In genomic region chr4:185845966-185846365, GRCh38 we compare ENCODE assay signal across 17 cellular contexts. TPM values are rescaled to one million over a fixed set of nuclear protein-coding genes. Genes with fewer than 3 reads are reported as not detected.
A peak's percentile ranks its signal among the peaks of the same experiment; 100 is the strongest.
DNase-seq lines count a peak whose midpoint lies in the region; ATAC-seq, FAIRE-seq and TF ChIP-seq lines count a peak whose summit lies in the region.
"Had no signal": no experiment of that assay in that cellular context is flagged by ENCODE, and none has a peak within 500 bp of the region (broad histone marks: within the 10 kb centered on the region; RNA-seq: fewer than 3 reads in every experiment).

No MANE protein-coding gene starts in this region.

- no peak overlapping the region for H4K8ac ChIP-seq in mesendoderm (ENCODE audit: low read depth, low read length)

- no peak for TF ChIP-seq CTCF in heart left ventricle (IDR thresholded peaks at IDR 0.05)
- no peak for TF ChIP-seq CTCF in RWPE2 (IDR thresholded peaks at IDR 0.05; ENCODE audit: poor library complexity, severe bottlenecking)
- TF ChIP-seq CTCF in K562 (IDR thresholded peaks at IDR 0.05 in 2 of 3, conservative IDR thresholded peaks at IDR 0.05 in 1 of 3; ENCODE audit: insufficient read depth in 2 of 3, low read depth in 1 of 3, low read length in 3 of 3) = no peak

- no peak overlapping the region for H3K9ac ChIP-seq in K562 (ENCODE audit: insufficient read depth in 1 of 2, low read depth in 2 of 2, low read length in 2 of 2)
- no peak overlapping the region for H3K9ac ChIP-seq in mesendoderm (ENCODE audit: low read length)

- H2BK5ac ChIP-seq in mesendoderm (ENCODE audit: low read length) = no peak overlapping the region

- no peak for TF ChIP-seq EP300 in K562 (IDR thresholded peaks at IDR 0.05; ENCODE audit: low read length)

- H3K56ac ChIP-seq in mesendoderm (ENCODE audit: low read length) = no peak overlapping the region

- H3K4me3 Mint-ChIP-seq in activated T-cell treated with anti-CD3 and anti-CD28 coated beads, Interleukin-2, amount 50 U/mL, for 72 hours = no peak overlapping the region
- H3K4me3 Mint-ChIP-seq: B cell; CD4-positive, alpha-beta T cell had no signal

- H3K18ac ChIP-seq in mesendoderm (ENCODE audit: low read length) = no peak overlapping the region

- no peak overlapping the region for H3K4me2 ChIP-seq in K562 (ENCODE audit: insufficient read depth, low read length)
- no peak overlapping the region for H3K4me2 ChIP-seq in mesendoderm (ENCODE audit: low read length)

- no peaks in the 10 kb centered on the region for H3K27me3 ChIP-seq in heart left ventricle
- no peaks in the 10 kb centered on the region for H3K27me3 ChIP-seq in RWPE2 (ENCODE audit: insufficient read depth, poor library complexity, severe bottlenecking)
- no peaks in the 10 kb centered on the region for H3K27me3 ChIP-seq in K562 (ENCODE audit: control insufficient read depth in 2 of 2, insufficient read depth in 2 of 2, low read length in 2 of 2)
- no peaks in the 10 kb centered on the region for H3K27me3 ChIP-seq in mesendoderm (ENCODE audit: insufficient read depth, low read length, poor library complexity)

- no peaks in the 10 kb centered on the region for H3K79me1 ChIP-seq in mesendoderm (ENCODE audit: low read length)

- H4K20me1 ChIP-seq in K562 (replicated peaks; ENCODE audit: control insufficient read depth, insufficient read depth, low read length) = no peaks in the 10 kb centered on the region

- no peak overlapping the region for H3K27ac Mint-ChIP-seq in activated T-cell treated with anti-CD3 and anti-CD28 coated beads, Interleukin-2, amount 50 U/mL, for 72 hours
- H3K27ac Mint-ChIP-seq: B cell; CD4-positive, alpha-beta T cell had no signal

- no peak for DNase-seq in heart left ventricle
- DNase-seq in Right ventricle myocardium superior = no peak
- no peak for DNase-seq in RWPE2 (ENCODE audit: low spot score)
- DNase-seq in K562 (ENCODE audit: extremely low read depth in 1 of 4, low spot score in 3 of 4) = no peak
- no peak for DNase-seq in mesendoderm
- DNase-seq in activated T-cell treated with anti-CD3 and anti-CD28 coated beads, Interleukin-2, amount 50 U/mL, for 72 hours = no peak
- DNase-seq: C1 segment of cervical spinal cord; CD4-positive, alpha-beta T cell; DND-41; GDM1; HCEC 1CT had no signal

- no peaks in the 10 kb centered on the region for H3K36me3 Mint-ChIP-seq in activated T-cell treated with anti-CD3 and anti-CD28 coated beads, Interleukin-2, amount 50 U/mL, for 72 hours (ENCODE audit: insufficient read depth in 2 of 2)

- H3K4ac ChIP-seq in mesendoderm (ENCODE audit: low read depth, low read length) = no peak overlapping the region

- ATAC-seq in heart left ventricle (no peak), Right ventricle myocardium superior (ENCODE audit: poor library complexity) (no peak), RWPE2 (ENCODE audit: low read depth) (no peak), K562 (no peak), HG03442 (IDR thresholded peaks at IDR 0.05; ENCODE audit: unreplicated experiment) (no peak)
- ATAC-seq in activated T-cell treated with anti-CD3 and anti-CD28 coated beads, Interleukin-2, amount 50 U/mL, for 72 hours (replicated peaks in 1 of 2) = no peak

- no peaks in the 10 kb centered on the region for H3K27me3 Mint-ChIP-seq in activated T-cell treated with anti-CD3 and anti-CD28 coated beads, Interleukin-2, amount 50 U/mL, for 72 hours (ENCODE audit: low read depth)
- H3K27me3 Mint-ChIP-seq: B cell; CD4-positive, alpha-beta T cell had no signal

- no peaks in the 10 kb centered on the region for H3K9me1 ChIP-seq in K562 (ENCODE audit: control insufficient read depth, insufficient read depth, low read length)

- peak; percentile 6 for FAIRE-seq in K562 (lab: Jason Lieb, UNC)
- FAIRE-seq: A204.1, GM12892, GM19239 had no signal

- H3K27ac ChIP-seq in heart left ventricle (peak overlapping the region in 10 of 12 donors; percentile 44 to 90 (median 80)), RWPE2 (ENCODE audit: poor library complexity, severe bottlenecking) (peak overlapping the region; percentile 78), K562 (ENCODE audit: extremely low read depth, low read depth, low read length) (no peak overlapping the region), mesendoderm (ENCODE audit: low read depth, low read length) (no peak overlapping the region)
- H3K27ac ChIP-seq: HL-60 had no signal

- CTCF ChIA-PET in K562 (lab: Yijun Ruan, JAX; ENCODE audit: low intra/inter-chr PET ratio) = no interaction called here

- H3K4me1 Mint-ChIP-seq in activated T-cell treated with anti-CD3 and anti-CD28 coated beads, Interleukin-2, amount 50 U/mL, for 72 hours (ENCODE audit: low read depth) = no peaks in the 10 kb centered on the region
- H3K4me1 Mint-ChIP-seq: B cell had no signal

- TF ChIP-seq POLR2A in heart left ventricle (IDR thresholded peaks at IDR 0.05) (no peak), K562 (conservative IDR thresholded peaks at IDR 0.05) (no peak)

- intact Hi-C loops in heart left ventricle (cut with DNase I) (loop anchor here in 6 of 10 donors (5.0 to 10.0 kb wide), 5 partner anchors 34 to 171 kb away; partner anchors contain the start of gene SORBS2 (in 3 of the 6)), Right ventricle myocardium superior (cut with DNase I) (no loop called here), K562 (cut with micrococcal nuclease) (no loop called here)

- in situ Hi-C loops in K562 (cut with MboI) = no loop called here

- no peak for TF ChIP-seq RAD21 in K562 (CRISPR knock-in tag; conservative IDR thresholded peaks at IDR 0.05 in 1 of 2, IDR thresholded peaks at IDR 0.05 in 1 of 2)

- BruUV-seq in K562 (replicated peaks; lab: Mats Ljungman, UMichigan) = no TSS peak

- H3K79me2 ChIP-seq in K562 (ENCODE audit: control insufficient read depth, insufficient read depth, low read length) = no peaks in the 10 kb centered on the region
- no peaks in the 10 kb centered on the region for H3K79me2 ChIP-seq in mesendoderm (ENCODE audit: control insufficient read depth, insufficient read depth, low read length)

- no peak overlapping the region for H3K23ac ChIP-seq in mesendoderm (ENCODE audit: low read length)

- H4K5ac ChIP-seq in mesendoderm (ENCODE audit: low read length) = no peak overlapping the region

- H3K36me3 ChIP-seq in heart left ventricle (no peaks in the 10 kb centered on the region), RWPE2 (ENCODE audit: low read depth) (no peaks in the 10 kb centered on the region), K562 (ENCODE audit: control insufficient read depth, insufficient read depth, low read length) (no peaks in the 10 kb centered on the region), mesendoderm (ENCODE audit: control insufficient read depth, insufficient read depth, low read length) (no peaks in the 10 kb centered on the region)

- peaks cover 0 to 37% (median 9%) of the 10 kb centered on the region in 12 donors for H3K4me1 ChIP-seq in heart left ventricle
- H3K4me1 ChIP-seq in RWPE2 (ENCODE audit: insufficient read depth, poor library complexity, severe bottlenecking) = peaks cover 17% of the 10 kb centered on the region
- H3K4me1 ChIP-seq in K562 (replicated peaks in 1 of 2; ENCODE audit: control insufficient read depth in 2 of 2, insufficient read depth in 2 of 2, low read length in 2 of 2) = no peaks in the 10 kb centered on the region
- peaks cover 6% of the 10 kb centered on the region for H3K4me1 ChIP-seq in mesendoderm (ENCODE audit: control insufficient read depth, low read depth, low read length)

- H3K4me3 ChIP-seq in heart left ventricle (no peak overlapping the region), RWPE2 (ENCODE audit: severe bottlenecking) (no peak overlapping the region), K562 (no peak overlapping the region), mesendoderm (ENCODE audit: low read length) (no peak overlapping the region)

- peak overlapping the region; percentile 74 for H2BK15ac ChIP-seq in mesendoderm (replicated peaks; ENCODE audit: low read depth)

- no peak overlapping the region for H2BK120ac ChIP-seq in mesendoderm (ENCODE audit: low read depth, low read length)

- H3K9me3 ChIP-seq in heart left ventricle = peaks cover 0 to 16% (median 0%) of the 10 kb centered on the region in 12 donors
- no peaks in the 10 kb centered on the region for H3K9me3 ChIP-seq in RWPE2 (ENCODE audit: severe bottlenecking)
- no peaks in the 10 kb centered on the region for H3K9me3 ChIP-seq in K562 (replicated peaks; ENCODE audit: control insufficient read depth, insufficient read depth, low read depth, low read length)

- H3K9me3 Mint-ChIP-seq in activated T-cell treated with anti-CD3 and anti-CD28 coated beads, Interleukin-2, amount 50 U/mL, for 72 hours = peaks cover 2 to 7% of the 10 kb centered on the region in 2 donors

- POLR2A ChIA-PET in K562 (lab: Yijun Ruan, JAX) = no interaction called here

- no peak overlapping the region for H2AFZ ChIP-seq in K562 (ENCODE audit: low read depth, low read length)

- WGBS in heart left ventricle, 4 donors = 83 to 89% (median 86%) methylated on average over 3 of the region's 3 CpGs
- 2% methylated on average over 3 of the region's 3 CpGs for WGBS in K562 (ENCODE audit: insufficient coverage, low coverage, missing lambda C conversion rate)
- no CpG with 5 or more reads among the region's 3 CpGs for WGBS in mesendoderm (ENCODE audit: extremely low coverage, insufficient coverage, low lambda C conversion rate)

- no peak overlapping the region for H2AK5ac ChIP-seq in mesendoderm (ENCODE audit: low read length)

RNA-seq across cellular contexts. Expression of gene SORBS2, which starts 34.0 kb away (rescaled TPM):
- total RNA-seq in heart left ventricle (1,000 to 10,000 TPM in 7 of 9 donors, 100 to 1,000 TPM in 2; 966 to 2,158 (median 1,443) TPM), Right ventricle myocardium superior (819 TPM), K562 (2014; rRNA removed) (not detected in 2 replicates), K562 (2014; rRNA removed; fragmentation: Illumina TruSeq; extraction: Trizol) (not detected in 2 replicates), K562 (2015; rRNA removed; fragmentation: Illumina TruSeq; extraction: Trizol) (not detected in 2 replicates), K562 (2021) (0.29 and 1.1 TPM in 2 replicates)
- polyA plus RNA-seq in heart left ventricle (100 to 1,000 TPM; 254 to 473 TPM), K562 (2011; rRNA removed) (not detected in 2 replicates), K562 (2014; fragmentation: Illumina TruSeq; extraction: Trizol) (not detected in 2 replicates), K562 (2014; fragmentation: Nextera tagmentation; extraction: Ambion mirVana) (not detected), K562 (2014; rRNA removed) (not detected in 2 replicates)
- total RNA-seq in K562 (2011; cell fraction: chromatin; rRNA removed; ENCODE audit: low replicate concordance) = not detected in 2 replicates
- not detected in 2 replicates for total RNA-seq in K562 (2011; cell fraction: nucleolus; rRNA removed)
- not detected in 2 replicates for total RNA-seq in K562 (2011; cell fraction: nucleoplasm; rRNA removed)
- polyA plus RNA-seq in K562 (2011; cell fraction: cytosol; rRNA removed) = not detected in 2 replicates
- not detected in 2 replicates for polyA plus RNA-seq in K562 (2011; cell fraction: nucleus; rRNA removed)
- polyA plus RNA-seq in K562 (2012) = 0.05 TPM in 1 of 2 replicates, not detected in the other
- not detected in 2 replicates for polyA minus RNA-seq in K562 (2011; rRNA and poly(A)+ RNA removed)
- not detected in 2 replicates for polyA minus RNA-seq in K562 (2011; cell fraction: cytosol; rRNA and poly(A)+ RNA removed)
- polyA minus RNA-seq in K562 (2011; cell fraction: nucleus; rRNA and poly(A)+ RNA removed) = not detected in 2 replicates
- polyA plus RNA-seq in mesendoderm (2013, experiment 1 of 2) = 0.67 TPM
- 0.76 TPM for polyA plus RNA-seq in mesendoderm (2013, experiment 2 of 2)
- under 1 TPM in 1 of 2 donors, not detected in 1; 0.26 TPM for total RNA-seq in activated T-cell treated with anti-CD3 and anti-CD28 coated beads, Interleukin-2, amount 50 U/mL, for 72 hours
- total RNA-seq: CD4-positive, alpha-beta T cell had no signal

Comparison
In these comparisons a context has a peak if more than half of its experiments do, and no peak if none do; other contexts are left out.
1. intact Hi-C loops: an anchor here in heart left ventricle (5.0 to 10.0 kb wide); none called in Right ventricle myocardium superior and K562.
2. H3K27ac ChIP-seq: peak in heart left ventricle (10 of 12) and RWPE2 (single experiment); none in K562 (single experiment) and mesendoderm (single experiment).
3. RNA of gene SORBS2, which starts 34.0 kb away (total RNA-seq): 966 to 2,158 TPM in heart left ventricle and 819 TPM in Right ventricle myocardium superior (single experiment); 0.26 TPM in activated T-cell treated with anti-CD3 and anti-CD28 coated beads, Interleukin-2, amount 50 U/mL, for 72 hours and 0.29 to 1.1 TPM in K562; every median in the first group is over 100 times any median in the second.